8 cellular contexts compared by ENCODE assay signal in the genomic region with DNA sequence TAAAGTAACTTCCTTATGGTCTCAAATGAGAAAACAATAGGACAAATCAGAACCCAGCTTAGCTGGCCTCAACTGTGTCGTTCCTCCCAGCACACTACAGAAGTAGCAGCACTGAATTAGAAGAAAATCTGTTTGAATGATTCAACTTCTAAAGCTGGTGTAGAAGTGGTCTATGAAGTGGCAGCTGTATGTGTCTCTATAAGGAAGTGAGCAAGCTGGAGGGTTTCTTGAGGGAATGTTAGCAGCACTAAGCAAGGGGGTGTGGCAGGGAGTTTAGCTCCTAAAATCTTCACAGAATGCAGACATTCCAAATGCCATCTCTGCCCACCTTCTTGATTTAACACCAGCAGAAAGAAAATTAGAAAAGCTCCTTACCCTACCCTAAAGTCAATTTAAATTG. TPM values are rescaled to one million over a fixed set of nuclear protein-coding genes. Genes with fewer than 3 reads are reported as not detected.
DNase-seq lines count a peak whose midpoint lies in the region; ATAC-seq, FAIRE-seq and TF ChIP-seq lines count a peak whose summit lies in the region.

No MANE protein-coding gene starts in this region.

- H3K27me3 ChIP-seq in CD8-positive, alpha-beta T cell (ENCODE audit: insufficient read depth, low read length): no peaks in the 10 kb centered on the region
- no peaks in the 10 kb centered on the region for H3K27me3 ChIP-seq in OCI-LY3 (ENCODE audit: low read depth, low read length)
- H3K27me3 ChIP-seq in dorsolateral prefrontal cortex: no peaks in the 10 kb centered on the region

- TF ChIP-seq CTCF in CD8-positive, alpha-beta T cell (IDR thresholded peaks at IDR 0.05): no peak
- TF ChIP-seq CTCF in OCI-LY3 (IDR thresholded peaks at IDR 0.05; ENCODE audit: low read depth, low read length) (no peak), dorsolateral prefrontal cortex (IDR thresholded peaks at IDR 0.05 in 54 of 56, conservative IDR thresholded peaks at IDR 0.05 in 2 of 56; ENCODE audit: low read depth in 1 of 56, partially characterized antibody in 56 of 56) (no peak), D721Med (IDR thresholded peaks at IDR 0.05; ENCODE audit: insufficient read depth, missing control alignments) (no peak)

- H4K20me1 ChIP-seq in OCI-LY3 (ENCODE audit: insufficient read depth, low read length): no peaks in the 10 kb centered on the region

- H3K79me2 ChIP-seq in OCI-LY3 (ENCODE audit: low read length): no peaks in the 10 kb centered on the region

- peak in 1 of 7 experiments; percentile 42 for DNase-seq in CD8-positive, alpha-beta T cell
- DNase-seq in dorsolateral prefrontal cortex (no peak), pons (ENCODE audit: low spot score) (peak; percentile 64), GM03348 (ENCODE audit: low spot score) (no peak), D721Med (ENCODE audit: insufficient read length, low spot score) (no peak)
- DNase-seq in activated CD4-positive, CD25-positive, alpha-beta regulatory T cell (lab: John Stamatoyannopoulos, UW): no peak

- POLR2A ChIA-PET in CD8-positive, alpha-beta T cell (lab: Charles Lee): interaction anchor here (0.8 to 3.6 kb wide), 6 partner anchors 8 to 153 kb away, joined by 3 to 41 read pairs (median 4); no protein-coding TSS in a partner anchor

- peaks cover 20% of the 10 kb centered on the region for H3K36me3 Mint-ChIP-seq in CD8-positive, alpha-beta T cell

- no peak for ATAC-seq in CD8-positive, alpha-beta T cell
- ATAC-seq in HG02981 (IDR thresholded peaks at IDR 0.05; ENCODE audit: unreplicated experiment): no peak

- no peaks in the 10 kb centered on the region for H3K36me3 ChIP-seq in CD8-positive, alpha-beta T cell (ENCODE audit: insufficient read depth, low read length)
- H3K36me3 ChIP-seq in OCI-LY3 (replicated peaks; ENCODE audit: low read depth, low read length): no peaks in the 10 kb centered on the region

- H3K9ac ChIP-seq in OCI-LY3 (ENCODE audit: low read length): no peak overlapping the region

- no peaks in the 10 kb centered on the region for H3K27me3 Mint-ChIP-seq in CD8-positive, alpha-beta T cell (ENCODE audit: low read depth)

- H3K9me3 ChIP-seq in CD8-positive, alpha-beta T cell (ENCODE audit: low read length): no peaks in the 10 kb centered on the region
- no peaks in the 10 kb centered on the region for H3K9me3 ChIP-seq in OCI-LY3 (ENCODE audit: insufficient read depth, low read length)

- CTCF ChIA-PET in CD8-positive, alpha-beta T cell (lab: Charles Lee): interaction anchor here (0.6 to 2.8 kb wide), 10 partner anchors 8 to 1331 kb away, joined by 3 to 8 read pairs (median 4); no protein-coding TSS in a partner anchor

- H3K4me3 ChIP-seq in CD8-positive, alpha-beta T cell (ENCODE audit: low read depth, low read length): peak overlapping the region; percentile 91
- H3K4me3 ChIP-seq in OCI-LY3 (ENCODE audit: low read length): no peak overlapping the region
- peak overlapping the region; percentile 62 to 99 (median 93) for H3K4me3 ChIP-seq in dorsolateral prefrontal cortex

- peaks cover 59% of the 10 kb centered on the region for H3K4me1 ChIP-seq in CD8-positive, alpha-beta T cell (ENCODE audit: insufficient read depth, low read length)
- peaks cover 36% of the 10 kb centered on the region for H3K4me1 ChIP-seq in OCI-LY3 (ENCODE audit: low read length)

- 0 out of 2 replicates have a peak overlapping the region, but pooled peaks have one; percentile 20 for H2AFZ ChIP-seq in OCI-LY3 (ENCODE audit: low read depth, low read length)

- peak overlapping the region; percentile 99 for H3K4me3 Mint-ChIP-seq in CD8-positive, alpha-beta T cell

- peak overlapping the region; percentile 100 for H3K27ac Mint-ChIP-seq in CD8-positive, alpha-beta T cell

- H3K4me2 ChIP-seq in OCI-LY3 (ENCODE audit: low read length): peak overlapping the region; percentile 10

- intact Hi-C loops in CD8-positive, alpha-beta T cell (cut with DNase I, micrococcal nuclease): loop anchor here (1.0 to 5.0 kb wide), 7 partner anchors 13 to 1502 kb away; a partner anchor contains a TSS
- intact Hi-C loops in dorsolateral prefrontal cortex (cut with DNase I): loop anchor here in 1 of 2 donors (5.0 to 10.0 kb wide), 2 partner anchors 58 to 156 kb away; a partner anchor contains a TSS

- H3K4me1 Mint-ChIP-seq in CD8-positive, alpha-beta T cell (ENCODE audit: low read depth): peaks cover 74% of the 10 kb centered on the region

- no peak overlapping the region for H3K27ac ChIP-seq in CD8-positive, alpha-beta T cell (ENCODE audit: low read depth, low read length)
- H3K27ac ChIP-seq in OCI-LY3 (ENCODE audit: low read length) (no peak overlapping the region), dorsolateral prefrontal cortex (peak overlapping the region in 56 of 59 donors; percentile 37 to 100 (median 99))

- H3K9me3 Mint-ChIP-seq in CD8-positive, alpha-beta T cell: no peaks in the 10 kb centered on the region

- FAIRE-seq in D721Med (lab: Jason Lieb, UNC): no peak

RNA-seq across cellular contexts. Expression of a gene that starts 4.1 kb away (rescaled TPM):
- 10 to 100 TPM; 84.0 to 87.1 TPM for total RNA-seq in CD8-positive, alpha-beta T cell
- total RNA-seq in dorsolateral prefrontal cortex: 10 to 100 TPM; 38.3 to 97.2 (median 59.3) TPM

Comparison
In these comparisons a context has a peak if more than half of its experiments do, and no peak if none do; other contexts are left out.
1. H3K27ac ChIP-seq: peak in dorsolateral prefrontal cortex (56 of 59); none in CD8-positive, alpha-beta T cell (single experiment) and OCI-LY3 (single experiment).